In genomic region chr11:3904228-3904627, GRCh38 we compare ENCODE assay signal across 13 cellular contexts. TPM values are rescaled to one million over a fixed set of nuclear protein-coding genes. Genes with fewer than 3 reads are reported as not detected.
DNase-seq lines count a peak whose midpoint lies in the region; ATAC-seq and TF ChIP-seq lines count a peak whose summit lies in the region.
"Had no signal": no experiment of that assay in that cellular context is flagged by ENCODE, and none has a peak within 500 bp of the region (broad histone marks: within the 10 kb centered on the region; RNA-seq: fewer than 3 reads in every experiment).

No MANE protein-coding gene starts in this region.

- H3K27ac ChIP-seq in left lung (peak overlapping the region in 1 of 2 donors; percentile 71), subcutaneous abdominal adipose tissue (ENCODE audit: low read depth, low read length) (peak overlapping the region; percentile 98)

- no peaks in the 10 kb centered on the region for H3K9me3 ChIP-seq in left lung
- H3K9me3 ChIP-seq in subcutaneous abdominal adipose tissue (ENCODE audit: control insufficient read depth in 5 of 5, low read length in 5 of 5), result no peaks in the 10 kb centered on the region

- intact Hi-C loops in activated T-helper 1 cell treated with anti-CD3 and anti-CD28 coated beads, Interleukin-12 subunit alpha, Interleukin-12 subunit beta, Interleukin-2, Interleukin-4 antibody, amounts not matched to agents 30 ng/mL and 10 ng/mL and 1 ng/mL, durations not matched to agents 14 hours and 24 hours and 36 hours (cut with micrococcal nuclease), result loop anchor here (2.0 kb wide), 2 partner anchors 15 to 51 kb away; no protein-coding TSS in a partner anchor
- intact Hi-C loops in left lung (cut with DNase I), result no loop called here

- H3K4me1 Mint-ChIP-seq in activated T-cell treated with anti-CD3 and anti-CD28 coated beads, Interleukin-2, amount 50 U/mL, for 24 hours (ENCODE audit: low read depth), result peaks cover 78% of the 10 kb centered on the region
- peaks cover 61% of the 10 kb centered on the region for H3K4me1 Mint-ChIP-seq in activated T-helper 1 cell treated with anti-CD3 and anti-CD28 coated beads, Interleukin-12 subunit alpha, Interleukin-12 subunit beta, Interleukin-2, Interleukin-4 antibody, amounts not matched to agents 30 ng/mL and 10 ng/mL and 1 ng/mL, durations not matched to agents 14 hours and 24 hours and 36 hours (ENCODE audit: low read depth)

- H3K4me3 ChIP-seq in left lung (no peak overlapping the region), subcutaneous abdominal adipose tissue (ENCODE audit: low read depth in 1 of 5, low read length in 5 of 5) (no peak overlapping the region)
- H3K4me3 ChIP-seq: GM23338 had no signal

- no peak overlapping the region for H3K4me3 Mint-ChIP-seq in activated T-cell treated with anti-CD3 and anti-CD28 coated beads, Interleukin-2, amount 50 U/mL, for 24 hours
- no peak overlapping the region for H3K4me3 Mint-ChIP-seq in activated T-helper 1 cell treated with anti-CD3 and anti-CD28 coated beads, Interleukin-12 subunit alpha, Interleukin-12 subunit beta, Interleukin-2, Interleukin-4 antibody, amounts not matched to agents 30 ng/mL and 10 ng/mL and 1 ng/mL, durations not matched to agents 14 hours and 24 hours and 36 hours
- H3K4me3 Mint-ChIP-seq: GM23338 had no signal

- H3K9ac ChIP-seq in subcutaneous abdominal adipose tissue (ENCODE audit: low read length in 5 of 5), result peak overlapping the region in 3 of 5 donors; percentile 67 to 76 (median 68)

- TF ChIP-seq CTCF in left lung (IDR thresholded peaks at IDR 0.05), result no peak

- H3K4me1 ChIP-seq in left lung (peaks cover 4 to 69% of the 10 kb centered on the region in 2 donors), subcutaneous abdominal adipose tissue (ENCODE audit: control insufficient read depth in 5 of 5, insufficient read depth in 5 of 5, low read length in 5 of 5) (peaks cover 16 to 50% (median 38%) of the 10 kb centered on the region in 5 donors)

- no peak for DNase-seq in activated T-cell treated with anti-CD3 and anti-CD28 coated beads, Interleukin-2, amount 50 U/mL, for 24 hours
- no peak for DNase-seq in activated T-cell treated with anti-CD3 and anti-CD28 coated beads, Interleukin-2, amount 50 U/mL, for 1 hour
- no peak for DNase-seq in activated T-helper 1 cell treated with anti-CD3 and anti-CD28 coated beads, Interleukin-12 subunit alpha, Interleukin-12 subunit beta, Interleukin-2, Interleukin-4 antibody, amounts not matched to agents 30 ng/mL and 10 ng/mL and 1 ng/mL, durations not matched to agents 14 hours and 24 hours and 36 hours (ENCODE audit: low spot score)
- DNase-seq in left lung (no peak), NAMALWA (ENCODE audit: low spot score) (no peak), mesenteric fat pad (ENCODE audit: low spot score) (no peak)
- DNase-seq: activated B cell treated with CpG ODN at 0.5 μM for 24 hours, EL, kidney, NCI-H1105 had no signal

- H3K27me3 ChIP-seq in left lung, result no peaks in the 10 kb centered on the region
- H3K27me3 ChIP-seq in subcutaneous abdominal adipose tissue (ENCODE audit: control insufficient read depth in 5 of 5, insufficient read depth in 4 of 5, low read length in 5 of 5), result no peaks in the 10 kb centered on the region

- H3K36me3 Mint-ChIP-seq in activated T-cell treated with anti-CD3 and anti-CD28 coated beads, Interleukin-2, amount 50 U/mL, for 24 hours (ENCODE audit: low read depth), result no peaks in the 10 kb centered on the region
- peaks cover 5% of the 10 kb centered on the region for H3K36me3 Mint-ChIP-seq in activated T-helper 1 cell treated with anti-CD3 and anti-CD28 coated beads, Interleukin-12 subunit alpha, Interleukin-12 subunit beta, Interleukin-2, Interleukin-4 antibody, amounts not matched to agents 30 ng/mL and 10 ng/mL and 1 ng/mL, durations not matched to agents 14 hours and 24 hours and 36 hours (ENCODE audit: low read depth)

- H3K27ac Mint-ChIP-seq in activated T-cell treated with anti-CD3 and anti-CD28 coated beads, Interleukin-2, amount 50 U/mL, for 24 hours, result peak overlapping the region; percentile 72
- H3K27ac Mint-ChIP-seq in activated T-helper 1 cell treated with anti-CD3 and anti-CD28 coated beads, Interleukin-12 subunit alpha, Interleukin-12 subunit beta, Interleukin-2, Interleukin-4 antibody, amounts not matched to agents 30 ng/mL and 10 ng/mL and 1 ng/mL, durations not matched to agents 14 hours and 24 hours and 36 hours, result peak overlapping the region; percentile 76

- ATAC-seq in left lung, result peak; percentile 76
- ATAC-seq in GM21825 (IDR thresholded peaks at IDR 0.05; ENCODE audit: unreplicated experiment), result no peak

- H3K27me3 Mint-ChIP-seq in activated T-cell treated with anti-CD3 and anti-CD28 coated beads, Interleukin-2, amount 50 U/mL, for 24 hours, result no peaks in the 10 kb centered on the region
- no peaks in the 10 kb centered on the region for H3K27me3 Mint-ChIP-seq in activated T-helper 1 cell treated with anti-CD3 and anti-CD28 coated beads, Interleukin-12 subunit alpha, Interleukin-12 subunit beta, Interleukin-2, Interleukin-4 antibody, amounts not matched to agents 30 ng/mL and 10 ng/mL and 1 ng/mL, durations not matched to agents 14 hours and 24 hours and 36 hours (ENCODE audit: insufficient read depth)
- H3K27me3 Mint-ChIP-seq: activated B cell treated with CpG ODN at 0.5 μM for 24 hours had no signal

- no peaks in the 10 kb centered on the region for H3K9me3 Mint-ChIP-seq in activated T-cell treated with anti-CD3 and anti-CD28 coated beads, Interleukin-2, amount 50 U/mL, for 24 hours
- no peaks in the 10 kb centered on the region for H3K9me3 Mint-ChIP-seq in activated T-helper 1 cell treated with anti-CD3 and anti-CD28 coated beads, Interleukin-12 subunit alpha, Interleukin-12 subunit beta, Interleukin-2, Interleukin-4 antibody, amounts not matched to agents 30 ng/mL and 10 ng/mL and 1 ng/mL, durations not matched to agents 14 hours and 24 hours and 36 hours
- H3K9me3 Mint-ChIP-seq: activated B cell treated with CpG ODN at 0.5 μM for 24 hours had no signal

- H3K36me3 ChIP-seq in left lung (no peaks in the 10 kb centered on the region), subcutaneous abdominal adipose tissue (ENCODE audit: control insufficient read depth in 5 of 5, insufficient read depth in 5 of 5, low read length in 5 of 5) (no peaks in the 10 kb centered on the region)

RNA-seq across cellular contexts. Expression of gene STIM1, which starts 48.8 kb away (rescaled TPM):
- total RNA-seq in activated T-helper 1 cell treated with anti-CD3 and anti-CD28 coated beads, Interleukin-12 subunit alpha, Interleukin-12 subunit beta, Interleukin-2, Interleukin-4 antibody, amounts not matched to agents 30 ng/mL and 10 ng/mL and 1 ng/mL, durations not matched to agents 14 hours and 24 hours and 36 hours, result 61.7 and 68.0 TPM in 2 replicates
- total RNA-seq in left lung, result 10 to 100 TPM; 50.9 to 52.9 TPM
- 125 TPM for total RNA-seq in mesenteric fat pad
